In the genomic region with DNA sequence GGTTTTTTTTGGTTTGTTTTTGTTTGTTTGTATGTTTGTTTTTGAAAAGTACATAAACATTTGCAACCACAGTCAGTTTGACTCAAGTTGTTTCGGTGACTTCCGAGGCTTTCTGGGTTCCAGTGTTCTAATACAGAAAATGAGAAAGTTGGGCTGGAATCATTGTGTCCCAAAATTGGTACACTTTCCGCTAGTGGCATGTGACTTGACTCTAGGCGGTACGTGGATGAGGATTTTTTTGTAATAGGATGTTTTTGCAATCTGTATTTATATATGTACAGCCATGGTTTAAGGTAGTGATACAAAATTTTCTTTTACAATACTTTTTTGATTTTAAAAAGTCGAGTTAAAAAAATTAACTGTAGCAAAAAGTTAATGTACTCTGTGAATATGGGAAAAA, we compare ENCODE assay signal across 2 cellular contexts.
A peak's percentile ranks its signal among the peaks of the same experiment; 100 is the strongest.
TF ChIP-seq lines count a peak whose summit lies in the region.

No MANE protein-coding gene starts in this region.

TF ChIP-seq in IMR-90, 13 proteins besides CTCF, POLR2A, EP300 and RAD21:
- no peak for TF ChIP-seq RCOR1 (IDR thresholded peaks at IDR 0.05; ENCODE audit: insufficient replicate concordance, low read length)
- TF ChIP-seq, protein P1, sequence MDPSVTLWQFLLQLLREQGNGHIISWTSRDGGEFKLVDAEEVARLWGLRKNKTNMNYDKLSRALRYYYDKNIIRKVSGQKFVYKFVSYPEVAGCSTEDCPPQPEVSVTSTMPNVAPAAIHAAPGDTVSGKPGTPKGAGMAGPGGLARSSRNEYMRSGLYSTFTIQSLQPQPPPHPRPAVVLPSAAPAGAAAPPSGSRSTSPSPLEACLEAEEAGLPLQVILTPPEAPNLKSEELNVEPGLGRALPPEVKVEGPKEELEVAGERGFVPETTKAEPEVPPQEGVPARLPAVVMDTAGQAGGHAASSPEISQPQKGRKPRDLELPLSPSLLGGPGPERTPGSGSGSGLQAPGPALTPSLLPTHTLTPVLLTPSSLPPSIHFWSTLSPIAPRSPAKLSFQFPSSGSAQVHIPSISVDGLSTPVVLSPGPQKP (IDR thresholded peaks at IDR 0.05; ENCODE audit: borderline replicate concordance, low read depth, low read length): no peak

TF ChIP-seq in GM12878, 131 proteins besides CTCF, POLR2A, EP300 and RAD21:
- TF ChIP-seq, protein P2, sequence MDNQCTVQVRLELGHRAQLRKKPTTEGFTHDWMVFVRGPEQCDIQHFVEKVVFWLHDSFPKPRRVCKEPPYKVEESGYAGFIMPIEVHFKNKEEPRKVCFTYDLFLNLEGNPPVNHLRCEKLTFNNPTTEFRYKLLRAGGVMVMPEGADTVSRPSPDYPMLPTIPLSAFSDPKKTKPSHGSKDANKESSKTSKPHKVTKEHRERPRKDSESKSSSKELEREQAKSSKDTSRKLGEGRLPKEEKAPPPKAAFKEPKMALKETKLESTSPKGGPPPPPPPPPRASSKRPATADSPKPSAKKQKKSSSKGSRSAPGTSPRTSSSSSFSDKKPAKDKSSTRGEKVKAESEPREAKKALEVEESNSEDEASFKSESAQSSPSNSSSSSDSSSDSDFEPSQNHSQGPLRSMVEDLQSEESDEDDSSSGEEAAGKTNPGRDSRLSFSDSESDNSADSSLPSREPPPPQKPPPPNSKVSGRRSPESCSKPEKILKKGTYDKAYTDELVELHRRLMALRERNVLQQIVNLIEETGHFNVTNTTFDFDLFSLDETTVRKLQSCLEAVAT (IDR thresholded peaks at IDR 0.05): peak; percentile 87
- TF ChIP-seq, protein P3, sequence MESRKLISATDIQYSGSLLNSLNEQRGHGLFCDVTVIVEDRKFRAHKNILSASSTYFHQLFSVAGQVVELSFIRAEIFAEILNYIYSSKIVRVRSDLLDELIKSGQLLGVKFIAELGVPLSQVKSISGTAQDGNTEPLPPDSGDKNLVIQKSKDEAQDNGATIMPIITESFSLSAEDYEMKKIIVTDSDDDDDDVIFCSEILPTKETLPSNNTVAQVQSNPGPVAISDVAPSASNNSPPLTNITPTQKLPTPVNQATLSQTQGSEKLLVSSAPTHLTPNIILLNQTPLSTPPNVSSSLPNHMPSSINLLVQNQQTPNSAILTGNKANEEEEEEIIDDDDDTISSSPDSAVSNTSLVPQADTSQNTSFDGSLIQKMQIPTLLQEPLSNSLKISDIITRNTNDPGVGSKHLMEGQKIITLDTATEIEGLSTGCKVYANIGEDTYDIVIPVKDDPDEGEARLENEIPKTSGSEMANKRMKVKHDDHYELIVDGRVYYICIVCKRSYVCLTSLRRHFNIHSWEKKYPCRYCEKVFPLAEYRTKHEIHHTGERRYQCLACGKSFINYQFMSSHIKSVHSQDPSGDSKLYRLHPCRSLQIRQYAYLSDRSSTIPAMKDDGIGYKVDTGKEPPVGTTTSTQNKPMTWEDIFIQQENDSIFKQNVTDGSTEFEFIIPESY (IDR thresholded peaks at IDR 0.05): peak; percentile 89
- TF ChIP-seq CEBPB (IDR thresholded peaks at IDR 0.05; ENCODE audit: borderline replicate concordance in 1 of 2, low read depth in 2 of 2, low read length in 2 of 2) (no peak), MEF2A (IDR thresholded peaks at IDR 0.05; ENCODE audit: insufficient read depth, low read depth, low read length) (no peak)
- TF ChIP-seq, protein P4, sequence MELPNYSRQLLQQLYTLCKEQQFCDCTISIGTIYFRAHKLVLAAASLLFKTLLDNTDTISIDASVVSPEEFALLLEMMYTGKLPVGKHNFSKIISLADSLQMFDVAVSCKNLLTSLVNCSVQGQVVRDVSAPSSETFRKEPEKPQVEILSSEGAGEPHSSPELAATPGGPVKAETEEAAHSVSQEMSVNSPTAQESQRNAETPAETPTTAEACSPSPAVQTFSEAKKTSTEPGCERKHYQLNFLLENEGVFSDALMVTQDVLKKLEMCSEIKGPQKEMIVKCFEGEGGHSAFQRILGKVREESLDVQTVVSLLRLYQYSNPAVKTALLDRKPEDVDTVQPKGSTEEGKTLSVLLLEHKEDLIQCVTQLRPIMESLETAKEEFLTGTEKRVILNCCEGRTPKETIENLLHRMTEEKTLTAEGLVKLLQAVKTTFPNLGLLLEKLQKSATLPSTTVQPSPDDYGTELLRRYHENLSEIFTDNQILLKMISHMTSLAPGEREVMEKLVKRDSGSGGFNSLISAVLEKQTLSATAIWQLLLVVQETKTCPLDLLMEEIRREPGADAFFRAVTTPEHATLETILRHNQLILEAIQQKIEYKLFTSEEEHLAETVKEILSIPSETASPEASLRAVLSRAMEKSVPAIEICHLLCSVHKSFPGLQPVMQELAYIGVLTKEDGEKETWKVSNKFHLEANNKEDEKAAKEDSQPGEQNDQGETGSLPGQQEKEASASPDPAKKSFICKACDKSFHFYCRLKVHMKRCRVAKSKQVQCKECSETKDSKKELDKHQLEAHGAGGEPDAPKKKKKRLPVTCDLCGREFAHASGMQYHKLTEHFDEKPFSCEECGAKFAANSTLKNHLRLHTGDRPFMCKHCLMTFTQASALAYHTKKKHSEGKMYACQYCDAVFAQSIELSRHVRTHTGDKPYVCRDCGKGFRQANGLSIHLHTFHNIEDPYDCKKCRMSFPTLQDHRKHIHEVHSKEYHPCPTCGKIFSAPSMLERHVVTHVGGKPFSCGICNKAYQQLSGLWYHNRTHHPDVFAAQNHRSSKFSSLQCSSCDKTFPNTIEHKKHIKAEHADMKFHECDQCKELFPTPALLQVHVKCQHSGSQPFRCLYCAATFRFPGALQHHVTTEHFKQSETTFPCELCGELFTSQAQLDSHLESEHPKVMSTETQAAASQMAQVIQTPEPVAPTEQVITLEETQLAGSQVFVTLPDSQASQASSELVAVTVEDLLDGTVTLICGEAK (IDR thresholded peaks at IDR 0.05; ENCODE audit: borderline replicate concordance): 0 out of 2 replicates have a peak, but pooled peaks have one; percentile 35
- TF ChIP-seq, protein P1 (IDR thresholded peaks at IDR 0.05; ENCODE audit: low read depth, low read length): no peak
